8 cellular contexts compared by ENCODE assay signal in genomic region chr9:136485049-136485647, GRCh38. TPM values are rescaled to one million over a fixed set of nuclear protein-coding genes. Genes with fewer than 3 reads are reported as not detected.
DNase-seq lines count a peak whose midpoint lies in the region; ATAC-seq and TF ChIP-seq lines count a peak whose summit lies in the region.

No MANE protein-coding gene starts in this region.

- H3K9me3 Mint-ChIP-seq in HFFc6 (no peaks in the 10 kb centered on the region), endothelial cell (ENCODE audit: unreplicated experiment) (no peaks in the 10 kb centered on the region)
- H3K9me3 Mint-ChIP-seq in activated CD8-positive, alpha-beta memory T cell treated with anti-CD3 and anti-CD28 coated beads, Interleukin-2, amount 10 ng/mL, durations not matched to agents 7 days and 5 days (ENCODE audit: low read depth), result no peaks in the 10 kb centered on the region

- peaks cover 13% of the 10 kb centered on the region; the same call in 1 of the 2 replicates for H3K36me3 Mint-ChIP-seq in HFFc6 (ENCODE audit: low read depth)
- H3K36me3 Mint-ChIP-seq in activated CD8-positive, alpha-beta memory T cell treated with anti-CD3 and anti-CD28 coated beads, Interleukin-2, amount 10 ng/mL, durations not matched to agents 7 days and 5 days, result peaks cover 8% of the 10 kb centered on the region
- peaks cover 10% of the 10 kb centered on the region for H3K36me3 Mint-ChIP-seq in endothelial cell (ENCODE audit: low read depth, unreplicated experiment)

- no peak overlapping the region for H3K4me3 ChIP-seq in mucosa of descending colon

- peak; percentile 84 for DNase-seq in CD1c-positive myeloid dendritic cell (ENCODE audit: extremely low spot score)
- peak; percentile 62 for DNase-seq in HFFc6
- peak; percentile 59 to 83 for DNase-seq in NOMO-1 (lab: John Stamatoyannopoulos, UW; ENCODE audit: unreplicated experiment in 2 of 2)
- DNase-seq in activated CD8-positive, alpha-beta memory T cell treated with anti-CD3 and anti-CD28 coated beads, Interleukin-2, amount 10 ng/mL, durations not matched to agents 7 days and 5 days, result peak; percentile 88
- DNase-seq in endothelial cell (ENCODE audit: low spot score), result peak; percentile 89
- peak; percentile 87 to 92 (median 90) for DNase-seq in mucosa of descending colon
- peak; percentile 67 to 81 for DNase-seq in stimulated activated CD8-positive, alpha-beta memory T cell treated with anti-CD3 and anti-CD28 coated beads, Interleukin-4, amount 100 ng/mL, for 4 hours (ENCODE audit: low read depth in 2 of 2, low spot score in 1 of 2)

- H3K27ac Mint-ChIP-seq in HFFc6, result peak overlapping the region; percentile 72
- H3K27ac Mint-ChIP-seq in activated CD8-positive, alpha-beta memory T cell treated with anti-CD3 and anti-CD28 coated beads, Interleukin-2, amount 10 ng/mL, durations not matched to agents 7 days and 5 days, result no peak overlapping the region
- peak overlapping the region; percentile 83 for H3K27ac Mint-ChIP-seq in endothelial cell (ENCODE audit: unreplicated experiment)

- H3K4me3 Mint-ChIP-seq in HFFc6 (peak overlapping the region; percentile 55), endothelial cell (ENCODE audit: unreplicated experiment) (no peak overlapping the region)
- no peak overlapping the region for H3K4me3 Mint-ChIP-seq in activated CD8-positive, alpha-beta memory T cell treated with anti-CD3 and anti-CD28 coated beads, Interleukin-2, amount 10 ng/mL, durations not matched to agents 7 days and 5 days

- peak; percentile 96 for TF ChIP-seq CTCF in HFFc6 (IDR thresholded peaks at IDR 0.05)
- peak; percentile 89 for TF ChIP-seq CTCF in endothelial cell (IDR thresholded peaks at IDR 0.05; ENCODE audit: unreplicated experiment)
- TF ChIP-seq CTCF in mucosa of descending colon (IDR thresholded peaks at IDR 0.05), result peak; percentile 83

- H3K9me3 ChIP-seq in mucosa of descending colon, result no peaks in the 10 kb centered on the region

- CTCF ChIA-PET in activated CD8-positive, alpha-beta memory T cell treated with anti-CD3 and anti-CD28 coated beads, Interleukin-2, amount 10 ng/mL, durations not matched to agents 7 days and 5 days (lab: Charles Lee), result interaction anchor here (0.6 to 7.7 kb wide), 27 partner anchors 11 to 1044 kb away, joined by 3 to 125 read pairs (median 5); partner anchors contain the start of gene DNLZ

- H3K4me1 Mint-ChIP-seq in HFFc6 (ENCODE audit: low read depth) (peaks cover 18% of the 10 kb centered on the region), endothelial cell (ENCODE audit: unreplicated experiment) (peaks cover 19% of the 10 kb centered on the region)
- peaks cover 19% of the 10 kb centered on the region for H3K4me1 Mint-ChIP-seq in activated CD8-positive, alpha-beta memory T cell treated with anti-CD3 and anti-CD28 coated beads, Interleukin-2, amount 10 ng/mL, durations not matched to agents 7 days and 5 days

- H3K4me1 ChIP-seq in mucosa of descending colon (ENCODE audit: low read depth), result peaks cover 22% of the 10 kb centered on the region

- H3K27me3 Mint-ChIP-seq in HFFc6 (ENCODE audit: insufficient read depth), result peaks cover 2% of the 10 kb centered on the region
- H3K27me3 Mint-ChIP-seq in activated CD8-positive, alpha-beta memory T cell treated with anti-CD3 and anti-CD28 coated beads, Interleukin-2, amount 10 ng/mL, durations not matched to agents 7 days and 5 days, result no peaks in the 10 kb centered on the region
- H3K27me3 Mint-ChIP-seq in endothelial cell (ENCODE audit: unreplicated experiment), result peaks cover 20% of the 10 kb centered on the region

- ATAC-seq in activated CD8-positive, alpha-beta memory T cell treated with anti-CD3 and anti-CD28 coated beads, Interleukin-2, amount 10 ng/mL, durations not matched to agents 7 days and 5 days, result no peak
- peak; percentile 28 for ATAC-seq in mucosa of descending colon
- no peak for ATAC-seq in GM21528 (IDR thresholded peaks at IDR 0.05; ENCODE audit: low FRiP score, unreplicated experiment)

- no peaks in the 10 kb centered on the region for H3K36me3 ChIP-seq in mucosa of descending colon (ENCODE audit: low read depth)

- intact Hi-C loops in mucosa of descending colon (cut with DNase I, micrococcal nuclease), result loop anchor here in 1 of 2 donors (2.0 kb wide), 1 partner anchor 146 kb away; no protein-coding TSS in a partner anchor

RNA-seq across cellular contexts. Expression of gene SEC16A, which starts 2.3 kb away (rescaled TPM):
- 10 to 100 TPM; 63.2 to 98.6 (median 75.5) TPM for total RNA-seq in HFFc6 (2021; fragmentation: NEBNext Ultra II Directional; extraction: Animal tissue kit (Norgen Biotek cat#: 25700))
- total RNA-seq in activated CD8-positive, alpha-beta memory T cell treated with anti-CD3 and anti-CD28 coated beads, Interleukin-2, amount 10 ng/mL, durations not matched to agents 7 days and 5 days, result 10 to 100 TPM; 88.0 to 96.7 TPM
- total RNA-seq in endothelial cell (ENCODE audit: unreplicated experiment) (79.5 TPM), mucosa of descending colon (10 to 100 TPM; 60.0 to 69.5 (median 69.3) TPM)

RNA-seq across cellular contexts. Expression of gene INPP5E, which starts 45.5 kb away (rescaled TPM):
- total RNA-seq in HFFc6 (2021; fragmentation: NEBNext Ultra II Directional; extraction: Animal tissue kit (Norgen Biotek cat#: 25700)), result 10 to 100 TPM; 11.5 to 14.0 (median 12.3) TPM
- total RNA-seq in activated CD8-positive, alpha-beta memory T cell treated with anti-CD3 and anti-CD28 coated beads, Interleukin-2, amount 10 ng/mL, durations not matched to agents 7 days and 5 days, result 10 to 100 TPM; 20.0 to 21.4 TPM
- 23.6 TPM for total RNA-seq in endothelial cell (ENCODE audit: unreplicated experiment)
- total RNA-seq in mucosa of descending colon, result 10 to 100 TPM in 1 of 3 donors, 1 to 10 TPM in 2; 9.5 to 14.4 (median 9.6) TPM
